In genomic region chrX:29665532-29665931, GRCh38 we compare ENCODE assay signal across 27 cellular contexts.
"Had no signal": no experiment of that assay in that cellular context is flagged by ENCODE, and none has a peak within 500 bp of the region (broad histone marks: within the 10 kb centered on the region; RNA-seq: fewer than 3 reads in every experiment).

No MANE protein-coding gene starts in this region.

- H3K27ac ChIP-seq: cardiac muscle cell, RWPE1, WERI-Rb-1 had no signal

- DNase-seq: activated CD4-positive, alpha-beta memory T cell treated with anti-CD3 and anti-CD28 coated beads, Interleukin-2, amount 10 ng/mL, durations not matched to agents 7 days and 5 days; activated CD4-positive, alpha-beta T cell treated with anti-CD3 and anti-CD28 coated beads for 1 hour; activated CD4-positive, alpha-beta T cell treated with anti-CD3 and anti-CD28 coated beads for 48 hours; activated CD4-positive, CD25-positive, alpha-beta regulatory T cell; activated CD8-positive, alpha-beta memory T cell treated with anti-CD3 and anti-CD28 coated beads for 24 hours; activated CD8-positive, alpha-beta memory T cell treated with anti-CD3 and anti-CD28 coated beads, Interleukin-2, amount 10 ng/mL, durations not matched to agents 7 days and 5 days; activated CD8-positive, alpha-beta memory T cell treated with anti-CD3 and anti-CD28 coated beads, Interleukin-2, amount 50 U/mL, for 48 hours; activated effector memory CD4-positive, alpha-beta T cell treated with Interleukin-2 at 50 U/mL for 16 hours; activated naive CD4-positive, alpha-beta T cell treated with anti-CD3 and anti-CD28 coated beads, Interleukin-2, amount 10 ng/mL, durations not matched to agents 7 days and 5 days; activated naive CD8-positive, alpha-beta T cell treated with anti-CD3 and anti-CD28 coated beads, Interleukin-2, amount 50 U/mL, for 24 hours; activated T-cell treated with anti-CD3 and anti-CD28 coated beads, Interleukin-2, amount 50 U/mL, for 48 hours; aorta; NCI-H1105; NCI-H1436; NCI-H1694; NCI-H1930; NCI-H2081 treated with DMSO at 0.1 percent for 48 hours; NCI-H226; NCI-H524 treated with DMSO at 0.1 percent for 48 hours; SIG-M5; T1000; WERI-Rb-1 had no signal

- ATAC-seq: activated CD8-positive, alpha-beta memory T cell treated with anti-CD3 and anti-CD28 coated beads, Interleukin-2, amount 10 ng/mL, durations not matched to agents 7 days and 5 days; activated naive CD8-positive, alpha-beta T cell treated with anti-CD3 and anti-CD28 coated beads, Interleukin-2, amount 50 U/mL, for 24 hours; Right ventricle myocardium inferior had no signal

- H3K36me3 Mint-ChIP-seq: activated CD8-positive, alpha-beta memory T cell treated with anti-CD3 and anti-CD28 coated beads, Interleukin-2, amount 10 ng/mL, durations not matched to agents 7 days and 5 days; activated naive CD4-positive, alpha-beta T cell treated with anti-CD3 and anti-CD28 coated beads, Interleukin-2, amount 10 ng/mL, durations not matched to agents 7 days and 5 days; activated naive CD8-positive, alpha-beta T cell had no signal

- H3K27me3 Mint-ChIP-seq: activated CD4-positive, alpha-beta memory T cell treated with anti-CD3 and anti-CD28 coated beads, Interleukin-2, amount 10 ng/mL, durations not matched to agents 7 days and 5 days; activated CD8-positive, alpha-beta memory T cell treated with anti-CD3 and anti-CD28 coated beads, Interleukin-2, amount 10 ng/mL, durations not matched to agents 7 days and 5 days; activated naive CD4-positive, alpha-beta T cell treated with anti-CD3 and anti-CD28 coated beads, Interleukin-2, amount 10 ng/mL, durations not matched to agents 7 days and 5 days; activated naive CD8-positive, alpha-beta T cell; activated naive CD8-positive, alpha-beta T cell treated with anti-CD3 and anti-CD28 coated beads, Interleukin-2, amount 50 U/mL, for 24 hours; central memory CD8-positive, alpha-beta T cell had no signal

- H3K27ac Mint-ChIP-seq: activated CD4-positive, alpha-beta memory T cell treated with anti-CD3 and anti-CD28 coated beads, Interleukin-2, amount 10 ng/mL, durations not matched to agents 7 days and 5 days; activated CD8-positive, alpha-beta memory T cell treated with anti-CD3 and anti-CD28 coated beads, Interleukin-2, amount 10 ng/mL, durations not matched to agents 7 days and 5 days; activated naive CD4-positive, alpha-beta T cell treated with anti-CD3 and anti-CD28 coated beads, Interleukin-2, amount 10 ng/mL, durations not matched to agents 7 days and 5 days; activated naive CD8-positive, alpha-beta T cell; activated naive CD8-positive, alpha-beta T cell treated with anti-CD3 and anti-CD28 coated beads, Interleukin-2, amount 50 U/mL, for 24 hours had no signal

- H3K4me3 ChIP-seq: cardiac muscle cell had no signal

- H3K4me1 Mint-ChIP-seq: activated CD4-positive, alpha-beta memory T cell treated with anti-CD3 and anti-CD28 coated beads, Interleukin-2, amount 10 ng/mL, durations not matched to agents 7 days and 5 days; activated CD8-positive, alpha-beta memory T cell treated with anti-CD3 and anti-CD28 coated beads, Interleukin-2, amount 10 ng/mL, durations not matched to agents 7 days and 5 days; activated naive CD4-positive, alpha-beta T cell treated with anti-CD3 and anti-CD28 coated beads, Interleukin-2, amount 10 ng/mL, durations not matched to agents 7 days and 5 days; activated naive CD8-positive, alpha-beta T cell treated with anti-CD3 and anti-CD28 coated beads, Interleukin-2, amount 50 U/mL, for 24 hours; central memory CD8-positive, alpha-beta T cell had no signal

- H3K36me3 ChIP-seq: cardiac muscle cell, WERI-Rb-1 had no signal

- H3K27me3 ChIP-seq: cardiac muscle cell had no signal

- H3K9me3 Mint-ChIP-seq: activated naive CD4-positive, alpha-beta T cell treated with anti-CD3 and anti-CD28 coated beads, Interleukin-2, amount 10 ng/mL, durations not matched to agents 7 days and 5 days; activated naive CD8-positive, alpha-beta T cell treated with anti-CD3 and anti-CD28 coated beads, Interleukin-2, amount 50 U/mL, for 24 hours had no signal

- H3K4me3 Mint-ChIP-seq: activated CD4-positive, alpha-beta memory T cell treated with anti-CD3 and anti-CD28 coated beads, Interleukin-2, amount 10 ng/mL, durations not matched to agents 7 days and 5 days; activated CD8-positive, alpha-beta memory T cell treated with anti-CD3 and anti-CD28 coated beads, Interleukin-2, amount 10 ng/mL, durations not matched to agents 7 days and 5 days; activated naive CD4-positive, alpha-beta T cell treated with anti-CD3 and anti-CD28 coated beads, Interleukin-2, amount 10 ng/mL, durations not matched to agents 7 days and 5 days; activated naive CD8-positive, alpha-beta T cell; activated naive CD8-positive, alpha-beta T cell treated with anti-CD3 and anti-CD28 coated beads, Interleukin-2, amount 50 U/mL, for 24 hours; central memory CD8-positive, alpha-beta T cell had no signal
